Comparison of ENCODE assay signal across 18 cellular contexts in genomic region chr4:108099838-108100237, GRCh38.
"Had no signal": no experiment of that assay in that cellular context is flagged by ENCODE, and none has a peak within 500 bp of the region (broad histone marks: within the 10 kb centered on the region; RNA-seq: fewer than 3 reads in every experiment).

No MANE protein-coding gene starts in this region.

- H3K27ac ChIP-seq: gastrocnemius medialis, heart left ventricle, left lung, sigmoid colon, SJSA1, spleen, tibial nerve had no signal

- ATAC-seq: esophagus mucosa, gastrocnemius medialis, heart left ventricle, left lung, WTC11 had no signal

- H3K27me3 ChIP-seq: gastrocnemius medialis, left lung, sigmoid colon, SJSA1, spleen, tibial nerve had no signal

- DNase-seq: activated CD4-positive, alpha-beta T cell treated with anti-CD3 and anti-CD28 coated beads for 48 hours; activated gamma-delta T cell treated with Interleukin-2 at 50 U/mL for 16 hours; amniotic stem cell; effector CD8-positive, alpha-beta T cell; gastrocnemius medialis; heart left ventricle; kidney; left lung; midbrain; occipital lobe; posterior cingulate gyrus; sigmoid colon; spleen; stimulated activated naive CD4-positive, alpha-beta T cell had no signal

- H3K36me3 ChIP-seq: gastrocnemius medialis, heart left ventricle, left lung, sigmoid colon, spleen, tibial nerve had no signal

- H3K27ac Mint-ChIP-seq: WTC11 had no signal

- H3K9me3 Mint-ChIP-seq: WTC11 had no signal

- H3K4me1 ChIP-seq: gastrocnemius medialis, heart left ventricle, left lung, sigmoid colon, SJSA1, spleen, tibial nerve had no signal

- H3K36me3 Mint-ChIP-seq: WTC11 had no signal

- H3K4me3 ChIP-seq: gastrocnemius medialis, heart left ventricle, left lung, sigmoid colon, SJSA1, spleen, tibial nerve had no signal

- H3K4me3 Mint-ChIP-seq: WTC11 had no signal

- H3K9me3 ChIP-seq: gastrocnemius medialis, heart left ventricle, left lung, sigmoid colon, SJSA1, spleen, tibial nerve had no signal
